In genomic region chr9:128282500-128282899, GRCh38 we compare ENCODE assay signal across 1 cellular context.
TF ChIP-seq lines count a peak whose summit lies in the region.

No MANE protein-coding gene starts in this region.

TF ChIP-seq in endothelial cell of umbilical vein, 7 proteins besides CTCF, POLR2A, EP300 and RAD21:
- TF ChIP-seq GATA2 (IDR thresholded peaks at IDR 0.05; ENCODE audit: insufficient read depth, insufficient read length, low read depth, low read length) (peak; percentile 36), POLR2AphosphoS5 (IDR thresholded peaks at IDR 0.05; ENCODE audit: insufficient read depth, low read depth, low read length) (peak; percentile 82), JUN (IDR thresholded peaks at IDR 0.05; ENCODE audit: borderline replicate concordance, insufficient read depth, insufficient read length, low read depth) (no peak), FOS (IDR thresholded peaks at IDR 0.05; ENCODE audit: borderline replicate concordance, insufficient read depth, low read length) (peak; percentile 86)
- TF ChIP-seq, protein P1, sequence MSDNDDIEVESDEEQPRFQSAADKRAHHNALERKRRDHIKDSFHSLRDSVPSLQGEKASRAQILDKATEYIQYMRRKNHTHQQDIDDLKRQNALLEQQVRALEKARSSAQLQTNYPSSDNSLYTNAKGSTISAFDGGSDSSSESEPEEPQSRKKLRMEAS (IDR thresholded peaks at IDR 0.05; ENCODE audit: insufficient read depth, insufficient read length), result no peak
